ENCODE assay signal across 13 cellular contexts in the genomic region with DNA sequence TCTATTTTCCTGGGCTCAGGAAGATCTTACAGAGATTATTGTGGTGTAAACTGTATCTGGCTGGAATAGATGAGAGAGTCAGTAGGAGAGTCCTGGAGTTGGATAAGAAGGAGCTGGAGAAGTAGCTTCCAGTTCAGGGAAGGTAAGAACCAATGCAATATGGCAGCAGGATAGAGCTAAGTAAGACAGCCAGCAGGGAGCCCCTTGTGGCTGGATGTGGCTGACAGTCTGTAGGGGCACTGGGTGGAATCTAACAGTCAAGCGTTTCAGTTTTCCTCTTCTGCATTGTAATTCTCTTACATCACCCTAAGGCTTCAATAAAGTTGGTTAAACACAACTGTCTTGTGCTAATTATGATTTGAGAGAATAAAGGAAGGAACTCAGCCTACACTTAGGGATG.
DNase-seq lines count a peak whose midpoint lies in the region; ATAC-seq, FAIRE-seq and TF ChIP-seq lines count a peak whose summit lies in the region.
"Had no signal": no experiment of that assay in that cellular context is flagged by ENCODE, and none has a peak within 500 bp of the region (broad histone marks: within the 10 kb centered on the region; RNA-seq: fewer than 3 reads in every experiment).

No MANE protein-coding gene starts in this region.

- no peak overlapping the region for H2BK12ac ChIP-seq in H1 (ENCODE audit: low read depth, low read length)

- H3K9ac ChIP-seq in H1 (replicated peaks in 1 of 4; ENCODE audit: extremely low read depth in 1 of 4, low read depth in 3 of 4, low read length in 3 of 4): no peak overlapping the region

- no peaks in the 10 kb centered on the region for H4K20me1 ChIP-seq in H1 (replicated peaks in 1 of 2; ENCODE audit: control insufficient read depth in 1 of 2, insufficient read depth in 2 of 2, low read length in 2 of 2)

- H3K9me3 ChIP-seq in H1 (ENCODE audit: insufficient read depth in 2 of 2, low read depth in 1 of 2, low read length in 1 of 2): no peaks in the 10 kb centered on the region
- H3K9me3 ChIP-seq: gastroesophageal sphincter had no signal

- ATAC-seq in GM21367 (IDR thresholded peaks at IDR 0.05; ENCODE audit: unreplicated experiment): no peak
- ATAC-seq in HG03095 (IDR thresholded peaks at IDR 0.05; ENCODE audit: unreplicated experiment): no peak

- POLR2A ChIA-PET in H1 (lab: Charles Lee; ENCODE audit: partially characterized antibody): interaction anchor here (1.2 kb wide), 1 partner anchor 10 kb away, joined by 4 read pairs; no protein-coding TSS in a partner anchor

- H2BK5ac ChIP-seq in H1 (ENCODE audit: low read depth, low read length): no peak overlapping the region

- no peaks in the 10 kb centered on the region for H3K27me3 ChIP-seq in H1 (replicated peaks in 1 of 4; ENCODE audit: control insufficient read depth in 3 of 4, extremely low read depth in 1 of 4, insufficient read depth in 3 of 4, low read length in 3 of 4)
- H3K27me3 ChIP-seq: gastroesophageal sphincter had no signal

- TF ChIP-seq CTCF in H1 (IDR thresholded peaks at IDR 0.05; ENCODE audit: control extremely low read depth in 1 of 3, insufficient read depth in 1 of 3, low read depth in 1 of 3, low read length in 3 of 3): peak; percentile 8 to 41 (median 33); a peak in 2 of 4 replicates
- TF ChIP-seq CTCF in type B pancreatic cell (conservative IDR thresholded peaks at IDR 0.05): peak; percentile 46

- H3K4me3 ChIP-seq in H1 (ENCODE audit: extremely low read depth in 1 of 4, insufficient read depth in 2 of 4, low read depth in 3 of 4, low read length in 4 of 4): no peak overlapping the region
- H3K4me3 ChIP-seq: gastroesophageal sphincter had no signal

- no peaks in the 10 kb centered on the region for H3K23me2 ChIP-seq in H1 (ENCODE audit: low read depth, low read length)

- H2AFZ ChIP-seq in H1 (ENCODE audit: low read length): no peak overlapping the region

- H2BK20ac ChIP-seq in H1 (ENCODE audit: low read length): no peak overlapping the region

- no peak overlapping the region for H4K91ac ChIP-seq in H1 (replicated peaks; ENCODE audit: insufficient read length, low read length)

- H3K4me3 Mint-ChIP-seq in type B pancreatic cell: no peak overlapping the region
- H3K4me3 Mint-ChIP-seq: activated naive CD8-positive, alpha-beta T cell treated with anti-CD3 and anti-CD28 coated beads, Interleukin-2, amount 10 ng/mL, durations not matched to agents 7 days and 5 days; B cell had no signal

- no peak for FAIRE-seq in H1 (lab: Jason Lieb, UNC)

- no peak overlapping the region for H3K14ac ChIP-seq in H1 (ENCODE audit: insufficient read length)

- H4K8ac ChIP-seq in H1 (ENCODE audit: extremely low read depth, insufficient read depth, low read length): no peak overlapping the region

- H3K36me3 ChIP-seq in H1 (ENCODE audit: control insufficient read depth in 2 of 4, insufficient read depth in 4 of 4, low read length in 3 of 4): no peaks in the 10 kb centered on the region
- H3K36me3 ChIP-seq: gastroesophageal sphincter had no signal

- no peak overlapping the region for H4K5ac ChIP-seq in H1 (ENCODE audit: insufficient read length, low read depth, low read length)

- CTCF ChIA-PET in H1 (lab: Charles Lee; ENCODE audit: partially characterized antibody): interaction anchor here (1.2 to 2.3 kb wide), 3 partner anchors 10 to 83 kb away, joined by 4 to 10 read pairs (median 5); no protein-coding TSS in a partner anchor

- H3K56ac ChIP-seq in H1 (replicated peaks; ENCODE audit: insufficient read length, low read depth, low read length): no peak overlapping the region

- no peak for TF ChIP-seq POLR2A in H1 (IDR thresholded peaks at IDR 0.05; ENCODE audit: control extremely low read depth in 1 of 2, low read depth in 2 of 2, low read length in 2 of 2)

- H2BK120ac ChIP-seq in H1 (replicated peaks; ENCODE audit: low read depth, low read length): no peak overlapping the region

- H3K36me3 Mint-ChIP-seq in type B pancreatic cell: no peaks in the 10 kb centered on the region
- H3K36me3 Mint-ChIP-seq: activated naive CD8-positive, alpha-beta T cell treated with anti-CD3 and anti-CD28 coated beads, Interleukin-2, amount 10 ng/mL, durations not matched to agents 7 days and 5 days had no signal

- peak; percentile 34 for DNase-seq in SKM-1 treated with dmso at 0.1 percent for 144 hours (lab: John Stamatoyannopoulos, UW; ENCODE audit: unreplicated experiment)
- DNase-seq in SKM-1 (lab: John Stamatoyannopoulos, UW; ENCODE audit: unreplicated experiment): no peak
- peak; percentile 65 for DNase-seq in NOMO-1 treated with DMSO at 0.1 percent for 48 hours (lab: John Stamatoyannopoulos, UW; ENCODE audit: unreplicated experiment)
- DNase-seq in H1 (ENCODE audit: low read depth in 1 of 2, low spot score in 2 of 2): no peak
- DNase-seq in type B pancreatic cell (ENCODE audit: extremely low spot score, unreplicated experiment): no peak
- DNase-seq in activated naive CD4-positive, alpha-beta T cell (lab: John Stamatoyannopoulos, UW): no peak
- DNase-seq: activated CD4-positive, CD25-positive, alpha-beta regulatory T cell treated with anti-CD3 and anti-CD28 coated beads, Interleukin-2, amount 50 U/mL, for 72 hours; activated naive CD8-positive, alpha-beta T cell treated with anti-CD3 and anti-CD28 coated beads, Interleukin-2, amount 10 ng/mL, durations not matched to agents 7 days and 5 days; stimulated activated CD4-positive, alpha-beta T cell treated with anti-CD3 and anti-CD28 coated beads, Interleukin-4, amount 100 ng/mL, for 4 hours had no signal

- no peaks in the 10 kb centered on the region for H3K9me3 Mint-ChIP-seq in type B pancreatic cell
- H3K9me3 Mint-ChIP-seq: activated naive CD8-positive, alpha-beta T cell treated with anti-CD3 and anti-CD28 coated beads, Interleukin-2, amount 10 ng/mL, durations not matched to agents 7 days and 5 days had no signal

- TF ChIP-seq RAD21 in H1 (IDR thresholded peaks at IDR 0.05 in 1 of 2, conservative IDR thresholded peaks at IDR 0.05 in 1 of 2; ENCODE audit: low read depth in 2 of 2, low read length in 2 of 2): no peak; a peak in 1 of 4 replicates

- H3K79me1 ChIP-seq in H1 (ENCODE audit: low read depth, low read length): no peaks in the 10 kb centered on the region

- 0 out of 2 replicates have a peak overlapping the region, but pooled peaks have one; percentile 13 for H2BK15ac ChIP-seq in H1 (ENCODE audit: low read length)

- H3K4me2 ChIP-seq in H1 (ENCODE audit: insufficient read depth in 1 of 2, low read depth in 2 of 2, low read length in 2 of 2): no peak overlapping the region

- H2AK5ac ChIP-seq in H1 (ENCODE audit: low read depth, low read length): no peak overlapping the region

- no peak overlapping the region for H3K27ac ChIP-seq in H1 (ENCODE audit: low read depth, low read length)

- 100% methylated on average over 1 of the region's 1 CpG; no CpG with 5 or more reads in 1 of the 2 experiments for WGBS in H1 (ENCODE audit: extremely low coverage in 1 of 2, insufficient coverage in 1 of 2, insufficient read length in 1 of 2, insufficient replicate concordance in 2 of 2, low coverage in 1 of 2, low lambda C conversion rate in 2 of 2, missing lambda C conversion rate in 1 of 2), 2 experiments

- no peaks in the 10 kb centered on the region for H3K27me3 Mint-ChIP-seq in type B pancreatic cell

- H3K27ac Mint-ChIP-seq in type B pancreatic cell: no peak overlapping the region
- H3K27ac Mint-ChIP-seq: activated naive CD8-positive, alpha-beta T cell treated with anti-CD3 and anti-CD28 coated beads, Interleukin-2, amount 10 ng/mL, durations not matched to agents 7 days and 5 days; B cell had no signal

- peaks cover 29% of the 10 kb centered on the region for H3K4me1 Mint-ChIP-seq in type B pancreatic cell (ENCODE audit: unreplicated experiment)
- H3K4me1 Mint-ChIP-seq: activated naive CD8-positive, alpha-beta T cell treated with anti-CD3 and anti-CD28 coated beads, Interleukin-2, amount 10 ng/mL, durations not matched to agents 7 days and 5 days; B cell had no signal

- no peaks in the 10 kb centered on the region for H3K79me2 ChIP-seq in H1 (ENCODE audit: control insufficient read depth in 1 of 2, insufficient read depth in 2 of 2, low read length in 2 of 2)

- H3K4ac ChIP-seq in H1 (replicated peaks; ENCODE audit: insufficient read length, low read depth, low read length): no peak overlapping the region

- H3K4me1 ChIP-seq in H1 (replicated peaks in 1 of 4; ENCODE audit: control insufficient read depth in 3 of 4, insufficient read depth in 4 of 4, low read length in 3 of 4): peaks cover 2 to 14% (median 6%) of the 10 kb centered on the region in 4 experiments; a peak in 4 of 7 replicates

- H3K18ac ChIP-seq in H1 (ENCODE audit: extremely low read depth, low read length): no peak overlapping the region

- no peak for TF ChIP-seq EP300 in H1 (IDR thresholded peaks at IDR 0.05; ENCODE audit: borderline replicate concordance in 1 of 2, low read depth in 2 of 2, low read length in 2 of 2)

- H3K23ac ChIP-seq in H1 (ENCODE audit: insufficient read length): no peak overlapping the region

TF ChIP-seq in H1, 55 proteins besides CTCF, POLR2A, EP300 and RAD21:
- peak; percentile 60; the same call in 1 of the 2 replicates for TF ChIP-seq YY1 (IDR thresholded peaks at IDR 0.05; ENCODE audit: low read depth, low read length)
- no peak for TF ChIP-seq GABPA (IDR thresholded peaks at IDR 0.05; ENCODE audit: borderline replicate concordance, insufficient read depth, low read length)
TF ChIP-seq in H1: peak in this region for 1.

Comparison
In these comparisons a context has a peak if more than half of its experiments do, and no peak if none do; other contexts are left out.
1. DNase-seq: peak in SKM-1 treated with dmso at 0.1 percent for 144 hours (single experiment) and NOMO-1 treated with DMSO at 0.1 percent for 48 hours (single experiment); none in SKM-1 (single experiment), H1 (0 of 2), type B pancreatic cell (single experiment) and activated naive CD4-positive, alpha-beta T cell (0 of 4).